Comparison of ENCODE assay signal across 22 cellular contexts in genomic region chr10:124345521-124345920, GRCh38.
DNase-seq lines count a peak whose midpoint lies in the region; ATAC-seq and TF ChIP-seq lines count a peak whose summit lies in the region.
"Had no signal": no experiment of that assay in that cellular context is flagged by ENCODE, and none has a peak within 500 bp of the region (broad histone marks: within the 10 kb centered on the region; RNA-seq: fewer than 3 reads in every experiment).

No MANE protein-coding gene starts in this region.

- H2AFZ ChIP-seq in H9 (ENCODE audit: low read length) = no peak overlapping the region
- H2AFZ ChIP-seq: GM23338 had no signal

- no peaks in the 10 kb centered on the region for H3K79me1 ChIP-seq in H9 (ENCODE audit: insufficient read depth, low read depth, low read length, poor library complexity, severe bottlenecking)

- no peak overlapping the region for H2BK20ac ChIP-seq in H9 (ENCODE audit: low read depth, low read length, poor library complexity, severe bottlenecking)

- H3K56ac ChIP-seq in H9 (ENCODE audit: insufficient read length, low read depth, low read length) = no peak overlapping the region

- H3K9me3 Mint-ChIP-seq in H9 (no peaks in the 10 kb centered on the region), MCF 10A (ENCODE audit: unreplicated experiment) (no peaks in the 10 kb centered on the region)
- H3K9me3 Mint-ChIP-seq: CD4-positive, alpha-beta T cell; GM23338 had no signal

- no peak overlapping the region for H2BK15ac ChIP-seq in H9 (ENCODE audit: low read depth, low read length)

- H3K4me2 ChIP-seq in H9 (ENCODE audit: insufficient read depth, insufficient read length, low read length) = no peak overlapping the region
- H3K4me2 ChIP-seq: GM23338 had no signal

- ATAC-seq in activated CD4-positive, CD25-positive, alpha-beta regulatory T cell treated with anti-CD3 and anti-CD28 coated beads, Interleukin-2, amount 50 U/mL, for 24 hours = no peak
- ATAC-seq: GM23338, Right ventricle myocardium inferior had no signal

- no peaks in the 10 kb centered on the region for H3K79me2 ChIP-seq in H9 (ENCODE audit: insufficient read depth, low read length)

- H3K36me3 Mint-ChIP-seq in H9 (ENCODE audit: insufficient read depth in 1 of 3, low read depth in 3 of 3) = no peaks in the 10 kb centered on the region
- H3K36me3 Mint-ChIP-seq in MCF 10A (ENCODE audit: insufficient read depth, unreplicated experiment) = no peaks in the 10 kb centered on the region

- H3K27ac ChIP-seq in H9 (ENCODE audit: insufficient read length, low read depth, low read length) (no peak overlapping the region), transverse colon (no peak overlapping the region)
- H3K27ac ChIP-seq: 22Rv1, SJCRH30 had no signal

- H3T11ph ChIP-seq in H9 (ENCODE audit: low read length) = no peak overlapping the region

- POLR2A ChIA-PET in MCF 10A (lab: Yijun Ruan, JAX) = no interaction called here

- no peak overlapping the region for H4K8ac ChIP-seq in H9 (replicated peaks; ENCODE audit: insufficient read length, low read depth, low read length)

- H3K9ac ChIP-seq in H9 (ENCODE audit: extremely low read depth, insufficient read length, low read length) = no peak overlapping the region

- H3K4me3 ChIP-seq in transverse colon = no peak overlapping the region
- H3K4me3 ChIP-seq: GM23338, MG63, SJCRH30 had no signal

- no peak for TF ChIP-seq CTCF in H9 (conservative IDR thresholded peaks at IDR 0.05)
- TF ChIP-seq CTCF in transverse colon (IDR thresholded peaks at IDR 0.05) = no peak
- TF ChIP-seq CTCF in MCF 10A (IDR thresholded peaks at IDR 0.05; ENCODE audit: unreplicated experiment) = no peak

- H4K20me1 ChIP-seq in H9 (ENCODE audit: control insufficient read depth, insufficient read depth, insufficient read length) = no peaks in the 10 kb centered on the region

- WGBS in H9 (ENCODE audit: extremely low coverage, insufficient read length, low lambda C conversion rate) = no CpG with 5 or more reads among the region's 8 CpGs
- 91% methylated on average over 8 of the region's 8 CpGs; no CpG with 5 or more reads in 1 of the 2 donors for WGBS in transverse colon (ENCODE audit: low coverage in 1 of 2), 2 donors

- no peak overlapping the region for H2BK120ac ChIP-seq in H9 (ENCODE audit: low read depth, low read length, poor library complexity, severe bottlenecking)

- H2BK12ac ChIP-seq in H9 (ENCODE audit: insufficient read length, low read depth, low read length) = no peak overlapping the region

- no peak overlapping the region for H3K27ac Mint-ChIP-seq in H9
- no peak overlapping the region for H3K27ac Mint-ChIP-seq in MCF 10A (ENCODE audit: low read depth, unreplicated experiment)
- H3K27ac Mint-ChIP-seq: CD4-positive, alpha-beta T cell; GM23338 had no signal

- H4K91ac ChIP-seq in H9 (ENCODE audit: insufficient read length, low read depth, low read length) = no peak overlapping the region

- H3K23ac ChIP-seq in H9 (ENCODE audit: insufficient read length, low read depth, low read length) = no peak overlapping the region

- peaks cover 5 to 12% of the 10 kb centered on the region in 2 experiments for H3K4me1 Mint-ChIP-seq in H9
- H3K4me1 Mint-ChIP-seq in MCF 10A (ENCODE audit: insufficient read depth, unreplicated experiment) = peaks cover 13% of the 10 kb centered on the region

- no peak for TF ChIP-seq POLR2A in transverse colon (IDR thresholded peaks at IDR 0.05)

- H3K9me3 ChIP-seq in H9 (ENCODE audit: control insufficient read depth, low read depth, low read length) (no peaks in the 10 kb centered on the region), transverse colon (no peaks in the 10 kb centered on the region)
- H3K9me3 ChIP-seq: BE2C, MG63, SJCRH30 had no signal

- no peak overlapping the region for H2BK5ac ChIP-seq in H9 (ENCODE audit: insufficient read length, low read length)

- CTCF ChIA-PET in MCF 10A (lab: Yijun Ruan, JAX) = no interaction called here

- intact Hi-C loops in transverse colon (cut with DNase I; ENCODE audit: low total_unique reads) (no loop called here), MCF 10A (cut with micrococcal nuclease) (no loop called here)

- no peaks in the 10 kb centered on the region for H3K36me3 ChIP-seq in transverse colon
- H3K36me3 ChIP-seq: BE2C, MG63, SJCRH30 had no signal

- no peak for TF ChIP-seq EP300 in transverse colon (IDR thresholded peaks at IDR 0.05; ENCODE audit: low read depth)

- in situ Hi-C loops in transverse colon (cut with MboI; ENCODE audit: low pct_ligation_motif_present in 1 of 4, low pct_unique_long_range_greater_than_20kb in 1 of 4, low sequenced_read_pairs in 3 of 4) = no loop called here

- no peaks in the 10 kb centered on the region for H3K4me1 ChIP-seq in H9 (ENCODE audit: insufficient read depth, low read length)
- no peaks in the 10 kb centered on the region for H3K4me1 ChIP-seq in transverse colon

- H3K4me3 Mint-ChIP-seq in H9 (no peak overlapping the region), MCF 10A (ENCODE audit: unreplicated experiment) (no peak overlapping the region)
- H3K4me3 Mint-ChIP-seq: CD4-positive, alpha-beta T cell; GM23338 had no signal

- H2AK5ac ChIP-seq in H9 (ENCODE audit: insufficient read length, low read length) = no peak overlapping the region

- peaks cover 3% of the 10 kb centered on the region for H3K27me3 Mint-ChIP-seq in H9 (ENCODE audit: low read depth)
- H3K27me3 Mint-ChIP-seq in MCF 10A (ENCODE audit: insufficient read depth, unreplicated experiment) = no peaks in the 10 kb centered on the region
- H3K27me3 Mint-ChIP-seq: CD4-positive, alpha-beta T cell had no signal

- no peaks in the 10 kb centered on the region for H3K23me2 ChIP-seq in H9 (ENCODE audit: insufficient read length, low read depth, low read length, poor library complexity, severe bottlenecking)

- BruUV-seq in MCF 10A (replicated peaks; lab: Mats Ljungman, UMichigan) = no TSS peak

- peak; percentile 17 for DNase-seq in activated CD4-positive, CD25-positive, alpha-beta regulatory T cell treated with anti-CD3 and anti-CD28 coated beads, Interleukin-2, amount 50 U/mL, for 72 hours
- DNase-seq in H9 (peak; percentile 10), mesenteric fat pad (ENCODE audit: low spot score) (peak; percentile 53), transverse colon (peak; percentile 3), GM03348 (ENCODE audit: low spot score) (no peak), MCF 10A (ENCODE audit: unreplicated experiment) (no peak), DMS53 treated with DMSO at 0.1 percent for 48 hours (lab: John Stamatoyannopoulos, UW; ENCODE audit: unreplicated experiment) (no peak)
- DNase-seq: ACHN; BE2C; CD4-positive, alpha-beta T cell; HCEC 1CT; KBM-7; MG63; NCI-H2029; NCI-H446; NCI-H524 treated with DMSO at 0.1 percent for 48 hours; NCI-H774; SJCRH30 had no signal

- H3K14ac ChIP-seq in H9 (ENCODE audit: insufficient read depth, low read length) = no peak overlapping the region; the same call in 1 of the 2 replicates

- H3K27me3 ChIP-seq in H9 (ENCODE audit: insufficient read depth, low read length) (no peaks in the 10 kb centered on the region), transverse colon (no peaks in the 10 kb centered on the region)
- H3K27me3 ChIP-seq: BE2C, MG63, SJCRH30 had no signal

- no peak overlapping the region for H3K18ac ChIP-seq in H9 (ENCODE audit: insufficient read length, low read depth, low read length)

- H4K5ac ChIP-seq in H9 (ENCODE audit: insufficient read length, low read depth, low read length) = no peak overlapping the region

- no peak overlapping the region for H3K4ac ChIP-seq in H9 (ENCODE audit: low read depth, low read length)

Comparison
In these comparisons a context has a peak if more than half of its experiments do, and no peak if none do; other contexts are left out.
1. DNase-seq: peak in activated CD4-positive, CD25-positive, alpha-beta regulatory T cell treated with anti-CD3 and anti-CD28 coated beads, Interleukin-2, amount 50 U/mL, for 72 hours (single experiment), H9 (single experiment), mesenteric fat pad (single experiment) and transverse colon (single experiment); none in GM03348 (single experiment), MCF 10A (single experiment) and DMS53 treated with DMSO at 0.1 percent for 48 hours (single experiment).